In the genomic region with DNA sequence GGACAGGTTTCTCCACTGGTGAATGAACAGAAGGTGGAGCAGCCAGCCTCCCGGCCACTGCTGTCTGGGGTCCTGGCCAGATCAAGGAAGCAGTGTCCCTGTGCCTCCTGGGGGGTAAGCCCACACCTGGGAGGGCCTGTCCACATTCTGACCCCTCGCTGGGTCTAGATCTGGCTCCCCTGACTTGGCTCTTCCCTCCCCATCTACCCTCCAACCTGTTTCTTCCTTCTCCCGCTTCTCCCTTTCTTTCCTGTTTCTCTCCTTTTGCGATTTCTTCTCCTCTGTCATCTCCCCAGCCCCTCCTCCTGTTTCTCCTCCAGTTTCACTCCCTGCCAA, we compare ENCODE assay signal across 1 cellular context.
TF ChIP-seq lines count a peak whose summit lies in the region.

No MANE protein-coding gene starts in this region.

TF ChIP-seq in HCT116, 20 proteins besides CTCF, POLR2A, EP300 and RAD21:
- TF ChIP-seq, protein P1, sequence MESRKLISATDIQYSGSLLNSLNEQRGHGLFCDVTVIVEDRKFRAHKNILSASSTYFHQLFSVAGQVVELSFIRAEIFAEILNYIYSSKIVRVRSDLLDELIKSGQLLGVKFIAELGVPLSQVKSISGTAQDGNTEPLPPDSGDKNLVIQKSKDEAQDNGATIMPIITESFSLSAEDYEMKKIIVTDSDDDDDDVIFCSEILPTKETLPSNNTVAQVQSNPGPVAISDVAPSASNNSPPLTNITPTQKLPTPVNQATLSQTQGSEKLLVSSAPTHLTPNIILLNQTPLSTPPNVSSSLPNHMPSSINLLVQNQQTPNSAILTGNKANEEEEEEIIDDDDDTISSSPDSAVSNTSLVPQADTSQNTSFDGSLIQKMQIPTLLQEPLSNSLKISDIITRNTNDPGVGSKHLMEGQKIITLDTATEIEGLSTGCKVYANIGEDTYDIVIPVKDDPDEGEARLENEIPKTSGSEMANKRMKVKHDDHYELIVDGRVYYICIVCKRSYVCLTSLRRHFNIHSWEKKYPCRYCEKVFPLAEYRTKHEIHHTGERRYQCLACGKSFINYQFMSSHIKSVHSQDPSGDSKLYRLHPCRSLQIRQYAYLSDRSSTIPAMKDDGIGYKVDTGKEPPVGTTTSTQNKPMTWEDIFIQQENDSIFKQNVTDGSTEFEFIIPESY (IDR thresholded peaks at IDR 0.05; ENCODE audit: extremely low read depth, insufficient replicate concordance, low read length), result no peak
- TF ChIP-seq ELF1 (IDR thresholded peaks at IDR 0.05; ENCODE audit: borderline replicate concordance, low read depth) (no peak), CBX3 (IDR thresholded peaks at IDR 0.05; ENCODE audit: low read depth) (no peak), ZNF274 (IDR thresholded peaks at IDR 0.05; ENCODE audit: low read depth, low read length) (no peak), EZH2phosphoT487 (IDR thresholded peaks at IDR 0.05; ENCODE audit: borderline replicate concordance) (no peak), ZFX (IDR thresholded peaks at IDR 0.05) (no peak)
- TF ChIP-seq, protein P2, sequence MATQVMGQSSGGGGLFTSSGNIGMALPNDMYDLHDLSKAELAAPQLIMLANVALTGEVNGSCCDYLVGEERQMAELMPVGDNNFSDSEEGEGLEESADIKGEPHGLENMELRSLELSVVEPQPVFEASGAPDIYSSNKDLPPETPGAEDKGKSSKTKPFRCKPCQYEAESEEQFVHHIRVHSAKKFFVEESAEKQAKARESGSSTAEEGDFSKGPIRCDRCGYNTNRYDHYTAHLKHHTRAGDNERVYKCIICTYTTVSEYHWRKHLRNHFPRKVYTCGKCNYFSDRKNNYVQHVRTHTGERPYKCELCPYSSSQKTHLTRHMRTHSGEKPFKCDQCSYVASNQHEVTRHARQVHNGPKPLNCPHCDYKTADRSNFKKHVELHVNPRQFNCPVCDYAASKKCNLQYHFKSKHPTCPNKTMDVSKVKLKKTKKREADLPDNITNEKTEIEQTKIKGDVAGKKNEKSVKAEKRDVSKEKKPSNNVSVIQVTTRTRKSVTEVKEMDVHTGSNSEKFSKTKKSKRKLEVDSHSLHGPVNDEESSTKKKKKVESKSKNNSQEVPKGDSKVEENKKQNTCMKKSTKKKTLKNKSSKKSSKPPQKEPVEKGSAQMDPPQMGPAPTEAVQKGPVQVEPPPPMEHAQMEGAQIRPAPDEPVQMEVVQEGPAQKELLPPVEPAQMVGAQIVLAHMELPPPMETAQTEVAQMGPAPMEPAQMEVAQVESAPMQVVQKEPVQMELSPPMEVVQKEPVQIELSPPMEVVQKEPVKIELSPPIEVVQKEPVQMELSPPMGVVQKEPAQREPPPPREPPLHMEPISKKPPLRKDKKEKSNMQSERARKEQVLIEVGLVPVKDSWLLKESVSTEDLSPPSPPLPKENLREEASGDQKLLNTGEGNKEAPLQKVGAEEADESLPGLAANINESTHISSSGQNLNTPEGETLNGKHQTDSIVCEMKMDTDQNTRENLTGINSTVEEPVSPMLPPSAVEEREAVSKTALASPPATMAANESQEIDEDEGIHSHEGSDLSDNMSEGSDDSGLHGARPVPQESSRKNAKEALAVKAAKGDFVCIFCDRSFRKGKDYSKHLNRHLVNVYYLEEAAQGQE (IDR thresholded peaks at IDR 0.05; ENCODE audit: low read depth), result no peak
- TF ChIP-seq, protein P3, sequence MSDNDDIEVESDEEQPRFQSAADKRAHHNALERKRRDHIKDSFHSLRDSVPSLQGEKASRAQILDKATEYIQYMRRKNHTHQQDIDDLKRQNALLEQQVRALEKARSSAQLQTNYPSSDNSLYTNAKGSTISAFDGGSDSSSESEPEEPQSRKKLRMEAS (IDR thresholded peaks at IDR 0.05), result no peak
